Comparison of ENCODE assay signal across 9 cellular contexts in the genomic region with DNA sequence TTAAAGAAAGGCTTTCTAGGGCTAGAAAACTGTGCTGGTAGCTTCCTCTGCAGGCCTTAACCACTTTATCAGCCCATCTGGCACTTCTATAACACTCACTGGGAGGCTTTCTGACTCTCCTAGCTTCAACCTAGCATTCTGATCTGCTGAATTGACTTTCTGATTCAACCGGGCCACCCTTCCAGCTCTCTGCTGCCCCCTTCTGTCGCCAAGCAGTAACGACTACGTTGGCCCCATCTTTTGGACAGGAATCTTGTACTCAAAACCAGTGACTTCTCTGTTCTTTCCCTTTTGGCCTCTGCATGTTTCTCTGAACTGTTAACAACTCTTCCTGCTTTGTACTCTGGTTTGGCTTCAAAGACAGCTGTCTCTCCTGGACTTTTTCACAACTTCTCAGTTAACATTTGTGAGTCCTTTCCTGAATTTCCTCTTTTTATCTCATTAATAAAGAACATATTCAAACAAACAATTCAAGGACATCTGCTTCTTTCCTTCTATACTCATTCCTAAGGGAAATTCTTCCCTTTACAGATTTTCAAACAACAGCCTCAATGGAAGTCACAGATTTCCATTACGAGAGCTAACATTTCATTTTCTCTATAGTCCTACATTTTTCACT. TPM values are rescaled to one million over a fixed set of nuclear protein-coding genes. Genes with fewer than 3 reads are reported as not detected.
A peak's percentile ranks its signal among the peaks of the same experiment; 100 is the strongest.
DNase-seq lines count a peak whose midpoint lies in the region; ATAC-seq and TF ChIP-seq lines count a peak whose summit lies in the region.
"Had no signal": no experiment of that assay in that cellular context is flagged by ENCODE, and none has a peak within 500 bp of the region (broad histone marks: within the 10 kb centered on the region; RNA-seq: fewer than 3 reads in every experiment).

No MANE protein-coding gene starts in this region.

- H3K4me3 ChIP-seq in CD8-positive, alpha-beta T cell (ENCODE audit: low read depth, low read length), result no peak overlapping the region
- no peak overlapping the region for H3K4me3 ChIP-seq in endodermal cell (ENCODE audit: low read length)

- H3K4me3 Mint-ChIP-seq in CD8-positive, alpha-beta T cell, result no peak overlapping the region
- no peak overlapping the region for H3K4me3 Mint-ChIP-seq in activated CD8-positive, alpha-beta T cell treated with anti-CD3 and anti-CD28 coated beads, Interleukin-2, amount 10 ng/mL, durations not matched to agents 7 days and 5 days
- H3K4me3 Mint-ChIP-seq in endodermal cell, result no peak overlapping the region
- H3K4me3 Mint-ChIP-seq: activated naive CD8-positive, alpha-beta T cell had no signal

- no peak overlapping the region for H3K9ac ChIP-seq in endodermal cell (ENCODE audit: extremely low read depth, low read length, poor library complexity, severe bottlenecking)

- intact Hi-C loops in CD8-positive, alpha-beta T cell (cut with DNase I, micrococcal nuclease), result loop anchor here (1.0 to 5.0 kb wide), 5 partner anchors 45 to 317 kb away; no protein-coding TSS in a partner anchor

- CTCF ChIA-PET in CD8-positive, alpha-beta T cell (lab: Charles Lee), result interaction anchor here (0.6 to 3.2 kb wide), 20 partner anchors 10 to 514 kb away, joined by 3 to 12 read pairs (median 4); partner anchors contain the start of genes COL9A1 and FAM135A
- CTCF ChIA-PET in activated CD8-positive, alpha-beta T cell treated with anti-CD3 and anti-CD28 coated beads, Interleukin-2, amount 10 ng/mL, durations not matched to agents 7 days and 5 days (lab: Charles Lee), result interaction anchor here (0.6 to 4.6 kb wide), 39 partner anchors 10 to 653 kb away, joined by 3 to 72 read pairs (median 4); partner anchors contain the start of gene FAM135A

- H3K4me1 ChIP-seq in CD8-positive, alpha-beta T cell (ENCODE audit: insufficient read depth, low read length), result no peaks in the 10 kb centered on the region
- H3K4me1 ChIP-seq in endodermal cell (ENCODE audit: control insufficient read depth, insufficient read depth, low read length), result no peaks in the 10 kb centered on the region

- H3K27me3 ChIP-seq in CD8-positive, alpha-beta T cell (ENCODE audit: insufficient read depth, low read length), result no peaks in the 10 kb centered on the region
- H3K27me3 ChIP-seq in endodermal cell (ENCODE audit: control insufficient read depth, insufficient read depth, low read length, poor library complexity, severe bottlenecking), result no peaks in the 10 kb centered on the region

- ATAC-seq in CD8-positive, alpha-beta T cell, result peak; percentile 94
- ATAC-seq in HG03432 (IDR thresholded peaks at IDR 0.05; ENCODE audit: unreplicated experiment), result peak; percentile 84
- peak; percentile 84 for ATAC-seq in activated CD8-positive, alpha-beta T cell treated with anti-CD3 and anti-CD28 coated beads, Interleukin-2, amount 10 ng/mL, durations not matched to agents 7 days and 5 days

- H3K36me3 ChIP-seq in CD8-positive, alpha-beta T cell (ENCODE audit: insufficient read depth, low read length), result no peaks in the 10 kb centered on the region
- H3K36me3 ChIP-seq in endodermal cell (ENCODE audit: control insufficient read depth, insufficient read depth, low read length), result no peaks in the 10 kb centered on the region

- H3K9me3 Mint-ChIP-seq in CD8-positive, alpha-beta T cell, result no peaks in the 10 kb centered on the region
- no peaks in the 10 kb centered on the region for H3K9me3 Mint-ChIP-seq in activated CD8-positive, alpha-beta T cell treated with anti-CD3 and anti-CD28 coated beads, Interleukin-2, amount 10 ng/mL, durations not matched to agents 7 days and 5 days (ENCODE audit: insufficient read depth)
- H3K9me3 Mint-ChIP-seq in endodermal cell, result no peaks in the 10 kb centered on the region

- no peak overlapping the region for H3K27ac Mint-ChIP-seq in CD8-positive, alpha-beta T cell
- no peak overlapping the region for H3K27ac Mint-ChIP-seq in activated CD8-positive, alpha-beta T cell treated with anti-CD3 and anti-CD28 coated beads, Interleukin-2, amount 10 ng/mL, durations not matched to agents 7 days and 5 days
- H3K27ac Mint-ChIP-seq in endodermal cell, result no peak overlapping the region
- H3K27ac Mint-ChIP-seq: activated naive CD8-positive, alpha-beta T cell had no signal

- H3K9me3 ChIP-seq in CD8-positive, alpha-beta T cell (ENCODE audit: low read length), result no peaks in the 10 kb centered on the region
- H3K9me3 ChIP-seq in endodermal cell (ENCODE audit: control insufficient read depth, low read length), result no peaks in the 10 kb centered on the region

- H3K27me3 Mint-ChIP-seq in CD8-positive, alpha-beta T cell (ENCODE audit: low read depth), result peaks cover 19% of the 10 kb centered on the region
- peaks cover 36% of the 10 kb centered on the region for H3K27me3 Mint-ChIP-seq in activated CD8-positive, alpha-beta T cell treated with anti-CD3 and anti-CD28 coated beads, Interleukin-2, amount 10 ng/mL, durations not matched to agents 7 days and 5 days (ENCODE audit: low read depth)
- peaks cover 1% of the 10 kb centered on the region for H3K27me3 Mint-ChIP-seq in endodermal cell (ENCODE audit: insufficient read depth)

- no peaks in the 10 kb centered on the region for H3K4me1 Mint-ChIP-seq in CD8-positive, alpha-beta T cell (ENCODE audit: low read depth)
- no peaks in the 10 kb centered on the region for H3K4me1 Mint-ChIP-seq in activated CD8-positive, alpha-beta T cell treated with anti-CD3 and anti-CD28 coated beads, Interleukin-2, amount 10 ng/mL, durations not matched to agents 7 days and 5 days (ENCODE audit: low read depth)
- H3K4me1 Mint-ChIP-seq in endodermal cell, result peaks cover 4% of the 10 kb centered on the region

- peak; percentile 27 to 70 (median 55) for DNase-seq in CD8-positive, alpha-beta T cell
- DNase-seq in GM19240 (ENCODE audit: insufficient read length, low spot score) (peak; percentile 45), NCI-H774 (lab: John Stamatoyannopoulos, UW) (peak; percentile 64), endodermal cell (peak; percentile 91), middle frontal gyrus (ENCODE audit: extremely low spot score, low spot score) (peak; percentile 61)
- peak; percentile 76 for DNase-seq in activated CD8-positive, alpha-beta T cell treated with anti-CD3 and anti-CD28 coated beads, Interleukin-2, amount 10 ng/mL, durations not matched to agents 7 days and 5 days
- peak; percentile 9 to 34 for DNase-seq in stimulated activated CD8-positive, alpha-beta memory T cell treated with anti-CD3 and anti-CD28 coated beads, Interleukin-7, amount 100 ng/mL, for 1 hour (ENCODE audit: low read depth in 2 of 2)

- H3K27ac ChIP-seq in CD8-positive, alpha-beta T cell (ENCODE audit: low read depth, low read length), result no peak overlapping the region
- H3K27ac ChIP-seq in endodermal cell (ENCODE audit: low read depth, low read length), result no peak overlapping the region

- peak; percentile 79 for TF ChIP-seq CTCF in CD8-positive, alpha-beta T cell (IDR thresholded peaks at IDR 0.05)
- TF ChIP-seq CTCF in endodermal cell (conservative IDR thresholded peaks at IDR 0.05), result peak; percentile 93

- no peaks in the 10 kb centered on the region for H3K36me3 Mint-ChIP-seq in CD8-positive, alpha-beta T cell
- H3K36me3 Mint-ChIP-seq in activated CD8-positive, alpha-beta T cell treated with anti-CD3 and anti-CD28 coated beads, Interleukin-2, amount 10 ng/mL, durations not matched to agents 7 days and 5 days (ENCODE audit: low read depth), result no peaks in the 10 kb centered on the region
- H3K36me3 Mint-ChIP-seq in endodermal cell (ENCODE audit: low read depth), result no peaks in the 10 kb centered on the region
- H3K36me3 Mint-ChIP-seq: activated naive CD8-positive, alpha-beta T cell had no signal

- WGBS in endodermal cell (ENCODE audit: insufficient coverage in 1 of 2, insufficient read length in 1 of 2), 2 experiments, result 0 to 17% methylated on average over 4 to 5 of the region's 5 CpGs

- POLR2A ChIA-PET in CD8-positive, alpha-beta T cell (lab: Charles Lee), result interaction anchor here (0.7 kb wide), 1 partner anchor 60 kb away, joined by 3 read pairs; no protein-coding TSS in a partner anchor
- POLR2A ChIA-PET in activated CD8-positive, alpha-beta T cell treated with anti-CD3 and anti-CD28 coated beads, Interleukin-2, amount 10 ng/mL, durations not matched to agents 7 days and 5 days (lab: Charles Lee), result no interaction called here

RNA-seq across cellular contexts. Expression of gene FAM135A, which starts 43.9 kb away (rescaled TPM):
- 1 to 10 TPM; 5.8 to 6.5 TPM for total RNA-seq in CD8-positive, alpha-beta T cell
- 1 to 10 TPM; 6.5 to 7.8 TPM for total RNA-seq in activated CD8-positive, alpha-beta T cell treated with anti-CD3 and anti-CD28 coated beads, Interleukin-2, amount 10 ng/mL, durations not matched to agents 7 days and 5 days
- total RNA-seq in endodermal cell, result 10 to 100 TPM; 25.8 to 34.0 TPM
- 24.2 TPM for polyA plus RNA-seq in endodermal cell (2013, experiment 1 of 2)
- polyA plus RNA-seq in endodermal cell (2013, experiment 2 of 2), result 19.7 TPM

Comparison
In these comparisons a context has a peak if more than half of its experiments do, and no peak if none do; other contexts are left out.
1. DNase-seq: peak in every context shown above with its lines; median percentile 91 in endodermal cell; 76 in activated CD8-positive, alpha-beta T cell treated with anti-CD3 and anti-CD28 coated beads, Interleukin-2, amount 10 ng/mL, durations not matched to agents 7 days and 5 days; 64 in NCI-H774; 61 in middle frontal gyrus; 55 in CD8-positive, alpha-beta T cell; 45 in GM19240; 22 in stimulated activated CD8-positive, alpha-beta memory T cell treated with anti-CD3 and anti-CD28 coated beads, Interleukin-7, amount 100 ng/mL, for 1 hour.